21 cellular contexts compared by ENCODE assay signal in genomic region chr2:239918749-239919148, GRCh38.
"Had no signal": no experiment of that assay in that cellular context is flagged by ENCODE, and none has a peak within 500 bp of the region (broad histone marks: within the 10 kb centered on the region; RNA-seq: fewer than 3 reads in every experiment).

No MANE protein-coding gene starts in this region.

- H3K27me3 ChIP-seq: left lung, pancreas, right lobe of liver, upper lobe of left lung had no signal

- H3K36me3 Mint-ChIP-seq: activated naive CD8-positive, alpha-beta T cell treated with anti-CD3 and anti-CD28 coated beads for 36 hours had no signal

- H3K27ac ChIP-seq: coronary artery, left lung, pancreas, right lobe of liver, skin epidermis, thoracic aorta, upper lobe of left lung, VCaP had no signal

- H3K9ac ChIP-seq: SK-N-SH had no signal

- ATAC-seq: activated CD4-positive, CD25-positive, alpha-beta regulatory T cell treated with anti-CD3 and anti-CD28 coated beads, Interleukin-2, amount 50 U/mL, for 24 hours; left lung; natural killer cell treated with Interleukin-12 subunit alpha and Interleukin-12 subunit beta and Interleukin-15 and Interleukin-18, amount 100 ng/mL, for 72 hours; pancreas; right lobe of liver; stimulated activated memory B cell treated with anti-CD40 and anti-IgM and Interleukin-4, amounts not matched to agents 10 μg/mL and 1 μg/mL and 100 μg/mL, for 72 hours had no signal

- DNase-seq: activated CD4-positive, alpha-beta T cell treated with anti-CD3 and anti-CD28 coated beads, Interleukin-2, amount 10 ng/mL, durations not matched to agents 24 days and 14 days; activated naive CD4-positive, alpha-beta T cell treated with Interleukin-2 at 50 U/mL for 16 hours; activated naive CD8-positive, alpha-beta T cell treated with anti-CD3 and anti-CD28 coated beads for 36 hours; activated T-cell treated with anti-CD3 and anti-CD28 coated beads for 4 hours; left lung; SIG-M5; SK-N-SH; T-helper 2 cell had no signal

- H3K9me3 Mint-ChIP-seq: central memory CD8-positive, alpha-beta T cell; natural killer cell treated with Interleukin-12 subunit alpha and Interleukin-12 subunit beta and Interleukin-15 and Interleukin-18, amount 100 ng/mL, for 72 hours had no signal

- H3K36me3 ChIP-seq: left lung, pancreas, right lobe of liver, thoracic aorta, upper lobe of left lung had no signal

- H3K27me3 Mint-ChIP-seq: activated CD4-positive, alpha-beta T cell treated with anti-CD3 and anti-CD28 coated beads, Interleukin-2, amount 10 ng/mL, durations not matched to agents 24 days and 14 days had no signal

- H3K4me3 ChIP-seq: coronary artery, left lung, pancreas, right lobe of liver, skin epidermis, thoracic aorta, upper lobe of left lung had no signal

- FAIRE-seq: astrocyte, endometrium, pancreas had no signal

- H3K9me3 ChIP-seq: pancreas, right lobe of liver, SK-N-SH had no signal

- H3K27ac Mint-ChIP-seq: activated CD4-positive, alpha-beta T cell treated with anti-CD3 and anti-CD28 coated beads, Interleukin-2, amount 10 ng/mL, durations not matched to agents 24 days and 14 days; activated naive CD8-positive, alpha-beta T cell treated with anti-CD3 and anti-CD28 coated beads for 36 hours; natural killer cell treated with Interleukin-12 subunit alpha and Interleukin-12 subunit beta and Interleukin-15 and Interleukin-18, amount 100 ng/mL, for 72 hours; stimulated activated memory B cell treated with anti-CD40 and anti-IgM and Interleukin-4, amounts not matched to agents 10 μg/mL and 1 μg/mL and 100 μg/mL, for 72 hours had no signal

- H3K4me3 Mint-ChIP-seq: activated CD4-positive, alpha-beta T cell treated with anti-CD3 and anti-CD28 coated beads, Interleukin-2, amount 10 ng/mL, durations not matched to agents 24 days and 14 days; activated naive CD8-positive, alpha-beta T cell treated with anti-CD3 and anti-CD28 coated beads for 36 hours; central memory CD8-positive, alpha-beta T cell; natural killer cell treated with Interleukin-12 subunit alpha and Interleukin-12 subunit beta and Interleukin-15 and Interleukin-18, amount 100 ng/mL, for 72 hours; stimulated activated memory B cell treated with anti-CD40 and anti-IgM and Interleukin-4, amounts not matched to agents 10 μg/mL and 1 μg/mL and 100 μg/mL, for 72 hours had no signal

- H3K4me1 Mint-ChIP-seq: activated naive CD8-positive, alpha-beta T cell treated with anti-CD3 and anti-CD28 coated beads for 36 hours; central memory CD8-positive, alpha-beta T cell; stimulated activated memory B cell treated with anti-CD40 and anti-IgM and Interleukin-4, amounts not matched to agents 10 μg/mL and 1 μg/mL and 100 μg/mL, for 72 hours had no signal

- H3K4me1 ChIP-seq: left lung, pancreas, right lobe of liver, upper lobe of left lung had no signal
